In genomic region chr10:92848441-92849233, GRCh38 we compare ENCODE assay signal across 8 cellular contexts. TPM values are rescaled to one million over a fixed set of nuclear protein-coding genes. Genes with fewer than 3 reads are reported as not detected.
DNase-seq lines count a peak whose midpoint lies in the region; ATAC-seq and TF ChIP-seq lines count a peak whose summit lies in the region.

A gene with protein sequence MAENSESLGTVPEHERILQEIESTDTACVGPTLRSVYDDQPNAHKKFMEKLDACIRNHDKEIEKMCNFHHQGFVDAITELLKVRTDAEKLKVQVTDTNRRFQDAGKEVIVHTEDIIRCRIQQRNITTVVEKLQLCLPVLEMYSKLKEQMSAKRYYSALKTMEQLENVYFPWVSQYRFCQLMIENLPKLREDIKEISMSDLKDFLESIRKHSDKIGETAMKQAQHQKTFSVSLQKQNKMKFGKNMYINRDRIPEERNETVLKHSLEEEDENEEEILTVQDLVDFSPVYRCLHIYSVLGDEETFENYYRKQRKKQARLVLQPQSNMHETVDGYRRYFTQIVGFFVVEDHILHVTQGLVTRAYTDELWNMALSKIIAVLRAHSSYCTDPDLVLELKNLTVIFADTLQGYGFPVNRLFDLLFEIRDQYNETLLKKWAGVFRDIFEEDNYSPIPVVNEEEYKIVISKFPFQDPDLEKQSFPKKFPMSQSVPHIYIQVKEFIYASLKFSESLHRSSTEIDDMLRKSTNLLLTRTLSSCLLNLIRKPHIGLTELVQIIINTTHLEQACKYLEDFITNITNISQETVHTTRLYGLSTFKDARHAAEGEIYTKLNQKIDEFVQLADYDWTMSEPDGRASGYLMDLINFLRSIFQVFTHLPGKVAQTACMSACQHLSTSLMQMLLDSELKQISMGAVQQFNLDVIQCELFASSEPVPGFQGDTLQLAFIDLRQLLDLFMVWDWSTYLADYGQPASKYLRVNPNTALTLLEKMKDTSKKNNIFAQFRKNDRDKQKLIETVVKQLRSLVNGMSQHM (plus strand): TSS chr10:92848520. CDS start chr10:92848534, 14 bp downstream.

- no peak; the same call in 1 of the 2 replicates for TF ChIP-seq EP300 in Ishikawa (IDR thresholded peaks at IDR 0.05; ENCODE audit: borderline replicate concordance)
- peak; percentile 36 for TF ChIP-seq EP300 in neural cell (conservative IDR thresholded peaks at IDR 0.05; ENCODE audit: poor library complexity, severe bottlenecking)

- peaks cover 5 to 7% of the 10 kb centered on the region in 2 donors for H3K9me3 Mint-ChIP-seq in stimulated activated naive CD8-positive, alpha-beta T cell treated with anti-CD3 and anti-CD28 coated beads, Interleukin-15, amount 100 ng/mL, for 72 hours

- peak within 1 kb of the TSS; percentile 90 to 94 for H3K27ac Mint-ChIP-seq in stimulated activated naive CD8-positive, alpha-beta T cell treated with anti-CD3 and anti-CD28 coated beads, Interleukin-15, amount 100 ng/mL, for 72 hours

- peaks cover 39% of the 10 kb centered on the region for H3K4me1 Mint-ChIP-seq in stimulated activated naive CD8-positive, alpha-beta T cell treated with anti-CD3 and anti-CD28 coated beads, Interleukin-15, amount 100 ng/mL, for 72 hours

- no peaks in the 10 kb centered on the region for H4K20me1 ChIP-seq in neural cell (ENCODE audit: insufficient read depth)

- H2AFZ ChIP-seq in neural cell (ENCODE audit: low read depth, low read length), result peak within 1 kb of the TSS; percentile 97

- peak; percentile 67 for ATAC-seq in GM21576 (IDR thresholded peaks at IDR 0.05; ENCODE audit: unreplicated experiment)
- peak; percentile 87 for ATAC-seq in stimulated activated naive CD8-positive, alpha-beta T cell treated with anti-CD3 and anti-CD28 coated beads, Interleukin-15, amount 100 ng/mL, for 72 hours

- H3K4me3 Mint-ChIP-seq in stimulated activated naive CD8-positive, alpha-beta T cell treated with anti-CD3 and anti-CD28 coated beads, Interleukin-15, amount 100 ng/mL, for 72 hours, result peak within 1 kb of the TSS; percentile 88 to 91

- peak within 1 kb of the TSS; percentile 93 for H3K4me2 ChIP-seq in neural cell (ENCODE audit: low read length)

- H3K9me2 ChIP-seq in neural cell (ENCODE audit: insufficient read depth, low read length), result no peaks in the 10 kb centered on the region

- H3K79me2 ChIP-seq in neural cell (replicated peaks; ENCODE audit: insufficient read depth, low read length), result peaks cover 26% of the 10 kb centered on the region

- peak within 1 kb of the TSS; percentile 97 for H3K4me3 ChIP-seq in neural cell (ENCODE audit: low read length)

- H3K9ac ChIP-seq in neural cell (ENCODE audit: low read length), result peak within 1 kb of the TSS; percentile 85

- DNase-seq in Daoy (ENCODE audit: low read depth), result peak; percentile 86
- DNase-seq in SHP77 (lab: John Stamatoyannopoulos, UW), result peak; percentile 70 to 74
- DNase-seq in activated effector memory CD4-positive, alpha-beta T cell treated with anti-CD3 and anti-CD28 coated beads, Interleukin-2, amount 50 U/mL, for 16 hours, result peak; percentile 95
- peak; percentile 24 for DNase-seq in fibroblast of the conjunctiva (ENCODE audit: low read depth)
- DNase-seq in stimulated activated naive CD8-positive, alpha-beta T cell treated with anti-CD3 and anti-CD28 coated beads, Interleukin-15, amount 100 ng/mL, for 72 hours, result peak; percentile 85 to 87

- H3K27me3 Mint-ChIP-seq in stimulated activated naive CD8-positive, alpha-beta T cell treated with anti-CD3 and anti-CD28 coated beads, Interleukin-15, amount 100 ng/mL, for 72 hours, result no peaks in the 10 kb centered on the region

- TF ChIP-seq RAD21 in Ishikawa (IDR thresholded peaks at IDR 0.05; ENCODE audit: low read depth), result no peak; the same call in 1 of the 2 replicates
- peak; percentile 14 for TF ChIP-seq RAD21 in neural cell (conservative IDR thresholded peaks at IDR 0.05)

- H3F3A ChIP-seq in neural cell (ENCODE audit: insufficient read depth, low read length, poor library complexity, severe bottlenecking), result no peaks in the 10 kb centered on the region

- H3K27me3 ChIP-seq in neural cell (ENCODE audit: insufficient read depth, low read depth, low read length), result no peaks in the 10 kb centered on the region

- peak within 1 kb of the TSS; percentile 72 for H3K27ac ChIP-seq in neural cell (ENCODE audit: low read length)

- no peaks in the 10 kb centered on the region for H3K9me3 ChIP-seq in neural cell (ENCODE audit: low read length)

- TF ChIP-seq CTCF in neural cell (IDR thresholded peaks at IDR 0.05; ENCODE audit: poor library complexity, severe bottlenecking), result peak; percentile 48

- no peaks in the 10 kb centered on the region for H3K36me3 ChIP-seq in neural cell (ENCODE audit: insufficient read depth, low read length)

TF ChIP-seq in Ishikawa, 13 proteins besides CTCF, POLR2A, EP300 and RAD21 (continues in another document):
- peak; percentile 44 for TF ChIP-seq MAX (IDR thresholded peaks at IDR 0.05)
- TF ChIP-seq TCF12 (IDR thresholded peaks at IDR 0.05; ENCODE audit: low read depth), result peak; percentile 13; the same call in 1 of the 2 replicates
- TF ChIP-seq, protein P1, sequence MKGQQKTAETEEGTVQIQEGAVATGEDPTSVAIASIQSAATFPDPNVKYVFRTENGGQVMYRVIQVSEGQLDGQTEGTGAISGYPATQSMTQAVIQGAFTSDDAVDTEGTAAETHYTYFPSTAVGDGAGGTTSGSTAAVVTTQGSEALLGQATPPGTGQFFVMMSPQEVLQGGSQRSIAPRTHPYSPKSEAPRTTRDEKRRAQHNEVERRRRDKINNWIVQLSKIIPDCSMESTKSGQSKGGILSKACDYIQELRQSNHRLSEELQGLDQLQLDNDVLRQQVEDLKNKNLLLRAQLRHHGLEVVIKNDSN (IDR thresholded peaks at IDR 0.05), result 0 out of 2 replicates have a peak, but pooled peaks have one; percentile 17

TF ChIP-seq in neural cell, 6 proteins besides CTCF, POLR2A, EP300 and RAD21:
- peak; percentile 26 for TF ChIP-seq SMC3 (conservative IDR thresholded peaks at IDR 0.05; ENCODE audit: poor library complexity)
- no peak for TF ChIP-seq EZH2 (IDR thresholded peaks at IDR 0.05; ENCODE audit: borderline replicate concordance, insufficient read depth, low read length, poor library complexity, severe bottlenecking)
- peak; percentile 83 for TF ChIP-seq POLR2AphosphoS5 (IDR thresholded peaks at IDR 0.05)
- TF ChIP-seq TAF1 (IDR thresholded peaks at IDR 0.05; ENCODE audit: low read depth), result peak; percentile 81
- TF ChIP-seq REST (IDR thresholded peaks at IDR 0.05; ENCODE audit: borderline replicate concordance), result peak; percentile 87
- peak; percentile 91 for TF ChIP-seq MXI1 (conservative IDR thresholded peaks at IDR 0.05; ENCODE audit: poor library complexity, severe bottlenecking)
TF ChIP-seq in neural cell: peak in this region for 5.

RNA-seq across cellular contexts. Expression of the gene that starts here (rescaled TPM):
- total RNA-seq in Daoy (2014; rRNA removed; shearing (Covaris generic)), result 16.3 and 24.1 TPM in 2 replicates
- polyA plus RNA-seq in neural cell, result 26.3 and 26.7 TPM in 2 replicates
- polyA minus RNA-seq in neural cell, result 59.6 and 69.1 TPM in 2 replicates

Comparison
In these comparisons a context has a peak if more than half of its experiments do, and no peak if none do; other contexts are left out.
1. Peak in every context shown above with its lines: DNase-seq, ATAC-seq, H3K4me3 ChIP-seq and H3K27ac ChIP-seq.
2. DNase-seq: peak in every context shown above with its lines; median percentile 95 in activated effector memory CD4-positive, alpha-beta T cell treated with anti-CD3 and anti-CD28 coated beads, Interleukin-2, amount 50 U/mL, for 16 hours; 86 in Daoy; 86 in stimulated activated naive CD8-positive, alpha-beta T cell treated with anti-CD3 and anti-CD28 coated beads, Interleukin-15, amount 100 ng/mL, for 72 hours; 72 in SHP77; 24 in fibroblast of the conjunctiva.